In genomic region chr6:113859349-113860164, GRCh38 we compare ENCODE assay signal across 8 cellular contexts. TPM values are rescaled to one million over a fixed set of nuclear protein-coding genes. Genes with fewer than 3 reads are reported as not detected.
DNase-seq lines count a peak whose midpoint lies in the region; ATAC-seq and TF ChIP-seq lines count a peak whose summit lies in the region.

No MANE protein-coding gene starts in this region.

- CTCF ChIA-PET in activated CD8-positive, alpha-beta T cell treated with anti-CD3 and anti-CD28 coated beads for 36 hours (lab: Charles Lee): interaction anchor here (0.6 to 2.3 kb wide), 31 partner anchors 8 to 1679 kb away, joined by 3 to 18 read pairs (median 4); no protein-coding TSS in a partner anchor
- CTCF ChIA-PET in activated CD8-positive, alpha-beta T cell treated with anti-CD3 and anti-CD28 coated beads, Interleukin-2, amount 10 ng/mL, durations not matched to agents 7 days and 5 days (lab: Charles Lee): interaction anchor here (0.6 to 1.8 kb wide), 18 partner anchors 8 to 1680 kb away, joined by 3 to 17 read pairs (median 3); no protein-coding TSS in a partner anchor

- intact Hi-C loops in activated CD8-positive, alpha-beta T cell treated with anti-CD3 and anti-CD28 coated beads for 36 hours (cut with micrococcal nuclease): loop anchor here (2.0 to 5.0 kb wide), 2 partner anchors 227 to 553 kb away; no protein-coding TSS in a partner anchor
- intact Hi-C loops in esophagus squamous epithelium (cut with DNase I): loop anchor here (10.0 kb wide), 1 partner anchor 225 kb away; no protein-coding TSS in a partner anchor

- H3K27ac ChIP-seq in RWPE2 (ENCODE audit: poor library complexity, severe bottlenecking): peak overlapping the region; percentile 94
- peak overlapping the region; percentile 94 to 97 (median 95) for H3K27ac ChIP-seq in esophagus squamous epithelium
- peak overlapping the region; percentile 69 for H3K27ac ChIP-seq in muscle layer of colon (ENCODE audit: low read depth, low read length)

- TF ChIP-seq CTCF in activated CD8-positive, alpha-beta T cell treated with anti-CD3 and anti-CD28 coated beads for 36 hours (IDR thresholded peaks at IDR 0.05): no peak
- TF ChIP-seq CTCF in RWPE2 (IDR thresholded peaks at IDR 0.05; ENCODE audit: poor library complexity, severe bottlenecking) (no peak), esophagus squamous epithelium (IDR thresholded peaks at IDR 0.05) (no peak)

- H3K36me3 Mint-ChIP-seq in activated CD8-positive, alpha-beta T cell treated with anti-CD3 and anti-CD28 coated beads for 36 hours (ENCODE audit: low read depth): no peaks in the 10 kb centered on the region
- H3K36me3 Mint-ChIP-seq in activated CD8-positive, alpha-beta T cell treated with anti-CD3 and anti-CD28 coated beads, Interleukin-2, amount 10 ng/mL, durations not matched to agents 7 days and 5 days (ENCODE audit: low read depth): peaks cover 4% of the 10 kb centered on the region

- H3K4me1 Mint-ChIP-seq in activated CD8-positive, alpha-beta T cell treated with anti-CD3 and anti-CD28 coated beads for 36 hours (ENCODE audit: low read depth): peaks cover 14% of the 10 kb centered on the region
- peaks cover 18% of the 10 kb centered on the region for H3K4me1 Mint-ChIP-seq in activated CD8-positive, alpha-beta T cell treated with anti-CD3 and anti-CD28 coated beads, Interleukin-2, amount 10 ng/mL, durations not matched to agents 7 days and 5 days (ENCODE audit: low read depth)

- H3K4me3 Mint-ChIP-seq in activated CD8-positive, alpha-beta T cell treated with anti-CD3 and anti-CD28 coated beads for 36 hours: peak overlapping the region; percentile 45
- H3K4me3 Mint-ChIP-seq in activated CD8-positive, alpha-beta T cell treated with anti-CD3 and anti-CD28 coated beads, Interleukin-2, amount 10 ng/mL, durations not matched to agents 7 days and 5 days: no peak overlapping the region

- DNase-seq in activated CD8-positive, alpha-beta T cell treated with anti-CD3 and anti-CD28 coated beads for 36 hours: no peak
- DNase-seq in activated CD8-positive, alpha-beta T cell treated with anti-CD3 and anti-CD28 coated beads, Interleukin-2, amount 10 ng/mL, durations not matched to agents 7 days and 5 days: no peak
- DNase-seq in RWPE2 (ENCODE audit: low spot score) (no peak), esophagus squamous epithelium (lab: John Stamatoyannopoulos, UW) (no peak)

- H3K27ac Mint-ChIP-seq in activated CD8-positive, alpha-beta T cell treated with anti-CD3 and anti-CD28 coated beads for 36 hours: no peak overlapping the region
- no peak overlapping the region for H3K27ac Mint-ChIP-seq in activated CD8-positive, alpha-beta T cell treated with anti-CD3 and anti-CD28 coated beads, Interleukin-2, amount 10 ng/mL, durations not matched to agents 7 days and 5 days

- ATAC-seq in activated CD8-positive, alpha-beta T cell treated with anti-CD3 and anti-CD28 coated beads for 36 hours: no peak
- ATAC-seq in activated CD8-positive, alpha-beta T cell treated with anti-CD3 and anti-CD28 coated beads, Interleukin-2, amount 10 ng/mL, durations not matched to agents 7 days and 5 days: no peak
- ATAC-seq in RWPE2 (ENCODE audit: low read depth) (no peak), GM19467 (IDR thresholded peaks at IDR 0.05; ENCODE audit: unreplicated experiment) (no peak), HG03139 (IDR thresholded peaks at IDR 0.05; ENCODE audit: unreplicated experiment) (no peak), GM21786 (IDR thresholded peaks at IDR 0.05; ENCODE audit: unreplicated experiment) (no peak)

- H3K9me3 ChIP-seq in RWPE2 (ENCODE audit: severe bottlenecking) (no peaks in the 10 kb centered on the region), esophagus squamous epithelium (no peaks in the 10 kb centered on the region), muscle layer of colon (ENCODE audit: low read length) (no peaks in the 10 kb centered on the region)

- POLR2A ChIA-PET in activated CD8-positive, alpha-beta T cell treated with anti-CD3 and anti-CD28 coated beads for 36 hours (lab: Charles Lee): interaction anchor here (1.2 to 1.5 kb wide), 2 partner anchors 55 to 1671 kb away, joined by 3 to 4 read pairs; no protein-coding TSS in a partner anchor
- POLR2A ChIA-PET in activated CD8-positive, alpha-beta T cell treated with anti-CD3 and anti-CD28 coated beads, Interleukin-2, amount 10 ng/mL, durations not matched to agents 7 days and 5 days (lab: Charles Lee): no interaction called here

- TF ChIP-seq POLR2A in esophagus squamous epithelium (IDR thresholded peaks at IDR 0.05): no peak

- H3K27me3 Mint-ChIP-seq in activated CD8-positive, alpha-beta T cell treated with anti-CD3 and anti-CD28 coated beads for 36 hours: peaks cover 31% of the 10 kb centered on the region
- peaks cover 23% of the 10 kb centered on the region for H3K27me3 Mint-ChIP-seq in activated CD8-positive, alpha-beta T cell treated with anti-CD3 and anti-CD28 coated beads, Interleukin-2, amount 10 ng/mL, durations not matched to agents 7 days and 5 days (ENCODE audit: low read depth)

- H3K9me3 Mint-ChIP-seq in activated CD8-positive, alpha-beta T cell treated with anti-CD3 and anti-CD28 coated beads for 36 hours: no peaks in the 10 kb centered on the region
- no peaks in the 10 kb centered on the region for H3K9me3 Mint-ChIP-seq in activated CD8-positive, alpha-beta T cell treated with anti-CD3 and anti-CD28 coated beads, Interleukin-2, amount 10 ng/mL, durations not matched to agents 7 days and 5 days (ENCODE audit: insufficient read depth)

- WGBS in esophagus squamous epithelium, 2 donors: 3 to 20% methylated on average over 11 to 12 of the region's 87 CpGs

- H3K36me3 ChIP-seq in RWPE2 (ENCODE audit: low read depth): peaks cover 29% of the 10 kb centered on the region
- H3K36me3 ChIP-seq in esophagus squamous epithelium: peaks cover 0 to 7% (median 0%) of the 10 kb centered on the region in 3 donors
- H3K36me3 ChIP-seq in muscle layer of colon (ENCODE audit: insufficient read depth, low read length): no peaks in the 10 kb centered on the region

- H3K4me1 ChIP-seq in RWPE2 (ENCODE audit: insufficient read depth, poor library complexity, severe bottlenecking): peaks cover 7% of the 10 kb centered on the region
- H3K4me1 ChIP-seq in esophagus squamous epithelium: peaks cover 0 to 49% (median 5%) of the 10 kb centered on the region in 3 donors
- H3K4me1 ChIP-seq in muscle layer of colon (ENCODE audit: insufficient read depth, low read length): peaks cover 12% of the 10 kb centered on the region

- H3K27me3 ChIP-seq in RWPE2 (ENCODE audit: insufficient read depth, poor library complexity, severe bottlenecking) (no peaks in the 10 kb centered on the region), esophagus squamous epithelium (peaks cover 0 to 4% (median 0%) of the 10 kb centered on the region in 4 donors), muscle layer of colon (ENCODE audit: control insufficient read depth in 1 of 2, insufficient read depth in 2 of 2, low read length in 2 of 2) (no peaks in the 10 kb centered on the region)

- H3K9ac ChIP-seq in muscle layer of colon (ENCODE audit: low read length): peak overlapping the region; percentile 92

- peak overlapping the region; percentile 77 for H3K4me3 ChIP-seq in RWPE2 (ENCODE audit: severe bottlenecking)
- H3K4me3 ChIP-seq in esophagus squamous epithelium: peak overlapping the region; percentile 55 to 80 (median 64)
- peak overlapping the region; percentile 90 to 93 for H3K4me3 ChIP-seq in muscle layer of colon (ENCODE audit: low read depth in 1 of 2, low read length in 2 of 2)

RNA-seq across cellular contexts. Expression of gene MARCKS, which starts 2.4 kb away (rescaled TPM):
- total RNA-seq in activated CD8-positive, alpha-beta T cell treated with anti-CD3 and anti-CD28 coated beads for 36 hours: under 1 TPM; 0.47 to 0.83 TPM
- under 1 TPM; 0.05 to 0.08 TPM for total RNA-seq in activated CD8-positive, alpha-beta T cell treated with anti-CD3 and anti-CD28 coated beads, Interleukin-2, amount 10 ng/mL, durations not matched to agents 7 days and 5 days
- 10 to 100 TPM; 51.5 to 91.3 (median 56.8) TPM for total RNA-seq in esophagus squamous epithelium

Comparison
In these comparisons a context has a peak if more than half of its experiments do, and no peak if none do; other contexts are left out.
1. RNA of gene MARCKS, which starts 2.4 kb away (total RNA-seq): 51.5 to 91.3 TPM in esophagus squamous epithelium; 0.47 to 0.83 TPM in activated CD8-positive, alpha-beta T cell treated with anti-CD3 and anti-CD28 coated beads for 36 hours and 0.05 to 0.08 TPM in activated CD8-positive, alpha-beta T cell treated with anti-CD3 and anti-CD28 coated beads, Interleukin-2, amount 10 ng/mL, durations not matched to agents 7 days and 5 days; every median in the first group is over 10 times any median in the second.
2. Peak in every context shown above with its lines, with median percentiles within 50 percentile points of each other: H3K27ac ChIP-seq and H3K4me3 ChIP-seq.